ENCODE assay signal across 9 cellular contexts in the genomic region with DNA sequence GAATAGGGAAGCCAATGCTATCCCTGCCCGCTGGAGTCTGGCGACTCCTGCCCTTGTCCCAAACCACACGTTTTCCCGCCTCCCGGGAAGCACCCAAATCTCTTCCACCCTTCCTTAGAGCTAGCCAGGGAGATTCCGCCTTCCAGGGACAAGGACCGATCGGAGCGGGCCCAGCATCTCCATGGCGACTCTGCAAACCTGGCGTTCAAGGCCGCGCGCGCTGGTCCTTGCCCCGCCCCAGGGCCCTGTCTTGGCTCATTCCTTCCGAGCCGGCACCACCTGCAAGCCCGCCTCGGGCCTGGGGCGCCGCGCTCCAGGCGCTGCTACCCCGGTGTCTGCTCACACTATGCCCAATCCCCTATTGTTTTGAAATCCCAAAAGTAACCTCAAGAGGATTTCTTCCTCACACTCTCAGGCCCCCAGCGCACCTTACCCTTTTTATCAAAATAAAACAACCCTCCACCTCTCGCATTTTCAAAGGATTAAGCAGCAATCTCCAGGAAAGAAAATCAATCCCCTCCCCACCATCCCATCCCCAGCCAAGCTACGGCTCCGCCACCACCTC. TPM values are rescaled to one million over a fixed set of nuclear protein-coding genes. Genes with fewer than 3 reads are reported as not detected.
DNase-seq lines count a peak whose midpoint lies in the region; ATAC-seq and TF ChIP-seq lines count a peak whose summit lies in the region.
"Had no signal": no experiment of that assay in that cellular context is flagged by ENCODE, and none has a peak within 500 bp of the region (broad histone marks: within the 10 kb centered on the region; RNA-seq: fewer than 3 reads in every experiment).

No MANE protein-coding gene starts in this region.

- POLR2A ChIA-PET in T-cell (lab: Charles Lee), result interaction anchor here in 1 of 2 donors (0.6 kb wide), 1 partner anchor 39 kb away, joined by 4 read pairs; no protein-coding TSS in a partner anchor

- no peaks in the 10 kb centered on the region for H3K36me3 ChIP-seq in hepatocyte (replicated peaks; ENCODE audit: insufficient read depth, low read depth)

- peaks cover 89% of the 10 kb centered on the region for H3K27me3 ChIP-seq in hepatocyte

- peak; percentile 29 for DNase-seq in NCI-H345 (lab: John Stamatoyannopoulos, UW)
- no peak for DNase-seq in NCI-H345 treated with DMSO at 0.1 percent for 48 hours (lab: John Stamatoyannopoulos, UW; ENCODE audit: unreplicated experiment)
- no peak for DNase-seq in T-cell
- DNase-seq in hepatocyte (ENCODE audit: low spot score), result peak; percentile 26
- DNase-seq in stimulated activated effector memory CD8-positive, alpha-beta T cell treated with anti-CD3 and anti-CD28 coated beads, Interleukin-12 subunit alpha, Interleukin-12 subunit beta, amount 100 ng/mL, for 72 hours (ENCODE audit: low spot score in 2 of 2), result no peak
- no peak for DNase-seq in kidney glomerular epithelial cell (lab: John Stamatoyannopoulos, UW)
- DNase-seq in SIG-M5 treated with dmso at 0.1 percent for 504 hours (lab: John Stamatoyannopoulos, UW; ENCODE audit: unreplicated experiment), result no peak

- H3K9me3 ChIP-seq in hepatocyte (ENCODE audit: low read depth), result no peaks in the 10 kb centered on the region

- H3K27ac ChIP-seq in hepatocyte, result no peak overlapping the region
- H3K27ac ChIP-seq: C4-2B had no signal

- WGBS in hepatocyte (ENCODE audit: low lambda C conversion rate, missing lambda C conversion rate), result 4% methylated on average over 17 of the region's 29 CpGs

- no peaks in the 10 kb centered on the region for H3K9me3 Mint-ChIP-seq in T-cell
- H3K9me3 Mint-ChIP-seq in stimulated activated effector memory CD8-positive, alpha-beta T cell treated with anti-CD3 and anti-CD28 coated beads, Interleukin-12 subunit alpha, Interleukin-12 subunit beta, amount 100 ng/mL, for 72 hours, result no peaks in the 10 kb centered on the region

- CTCF ChIA-PET in T-cell (lab: Charles Lee), result no interaction called here

- no peak overlapping the region for H3K27ac Mint-ChIP-seq in T-cell
- H3K27ac Mint-ChIP-seq in stimulated activated effector memory CD8-positive, alpha-beta T cell treated with anti-CD3 and anti-CD28 coated beads, Interleukin-12 subunit alpha, Interleukin-12 subunit beta, amount 100 ng/mL, for 72 hours, result no peak overlapping the region

- no peaks in the 10 kb centered on the region for H3K9me2 ChIP-seq in hepatocyte (replicated peaks; ENCODE audit: insufficient read depth)

- no peaks in the 10 kb centered on the region for H3K79me2 ChIP-seq in hepatocyte

- H3K4me3 Mint-ChIP-seq in T-cell, result peak overlapping the region; percentile 64 to 71 (median 66)
- peak overlapping the region; percentile 43 for H3K4me3 Mint-ChIP-seq in stimulated activated effector memory CD8-positive, alpha-beta T cell treated with anti-CD3 and anti-CD28 coated beads, Interleukin-12 subunit alpha, Interleukin-12 subunit beta, amount 100 ng/mL, for 72 hours

- H3K4me2 ChIP-seq in hepatocyte, result peak overlapping the region; percentile 98

- peaks cover 8% of the 10 kb centered on the region for H3K4me1 ChIP-seq in hepatocyte (ENCODE audit: insufficient read depth)

- TF ChIP-seq CTCF in hepatocyte (IDR thresholded peaks at IDR 0.05; ENCODE audit: poor library complexity), result no peak

- peaks cover 14 to 20% (median 18%) of the 10 kb centered on the region in 3 donors for H3K4me1 Mint-ChIP-seq in T-cell
- H3K4me1 Mint-ChIP-seq in stimulated activated effector memory CD8-positive, alpha-beta T cell treated with anti-CD3 and anti-CD28 coated beads, Interleukin-12 subunit alpha, Interleukin-12 subunit beta, amount 100 ng/mL, for 72 hours, result peaks cover 6% of the 10 kb centered on the region

- no peaks in the 10 kb centered on the region for H3K36me3 Mint-ChIP-seq in T-cell
- H3K36me3 Mint-ChIP-seq in stimulated activated effector memory CD8-positive, alpha-beta T cell treated with anti-CD3 and anti-CD28 coated beads, Interleukin-12 subunit alpha, Interleukin-12 subunit beta, amount 100 ng/mL, for 72 hours, result no peaks in the 10 kb centered on the region

- ATAC-seq in T-cell (replicated peaks in 1 of 4), result no peak
- no peak for ATAC-seq in stimulated activated effector memory CD8-positive, alpha-beta T cell treated with anti-CD3 and anti-CD28 coated beads, Interleukin-12 subunit alpha, Interleukin-12 subunit beta, amount 100 ng/mL, for 72 hours
- no peak for ATAC-seq in GM21723 (IDR thresholded peaks at IDR 0.05; ENCODE audit: unreplicated experiment)

- H4K20me1 ChIP-seq in hepatocyte (ENCODE audit: insufficient read depth, poor library complexity, severe bottlenecking), result no peaks in the 10 kb centered on the region

- H2AFZ ChIP-seq in hepatocyte, result peak overlapping the region; percentile 49

- H3K27me3 Mint-ChIP-seq in T-cell, result peaks cover 73 to 78% of the 10 kb centered on the region in 2 donors

- peak overlapping the region; percentile 36 for H3K4me3 ChIP-seq in hepatocyte

RNA-seq across cellular contexts. Expression of gene SLC1A2, which starts 1.0 kb away (rescaled TPM):
- total RNA-seq in T-cell, result under 1 TPM; 0.07 to 0.19 (median 0.12) TPM
- total RNA-seq in hepatocyte, result 0.84 and 2.9 TPM in 2 replicates
- polyA plus RNA-seq in hepatocyte, result 0.59 TPM in 1 of 2 replicates, not detected in the other

Comparison
In these comparisons a context has a peak if more than half of its experiments do, and no peak if none do; other contexts are left out.
1. DNase-seq: peak in NCI-H345 (single experiment) and hepatocyte (single experiment); none in NCI-H345 treated with DMSO at 0.1 percent for 48 hours (single experiment), T-cell (0 of 34), stimulated activated effector memory CD8-positive, alpha-beta T cell treated with anti-CD3 and anti-CD28 coated beads, Interleukin-12 subunit alpha, Interleukin-12 subunit beta, amount 100 ng/mL, for 72 hours (0 of 2), kidney glomerular epithelial cell (single experiment) and SIG-M5 treated with dmso at 0.1 percent for 504 hours (single experiment).